ENCODE assay signal across 1 cellular context in genomic region chr4:52051615-52052474, GRCh38.
TF ChIP-seq lines count a peak whose summit lies in the region.

No MANE protein-coding gene starts in this region.

TF ChIP-seq in HepG2, 621 proteins besides CTCF, POLR2A, EP300 and RAD21 (continued from another document and continues in another):
- TF ChIP-seq HDAC2 (CRISPR knock-in tag; IDR thresholded peaks at IDR 0.05): peak; percentile 64
- peak; percentile 52 for TF ChIP-seq AGO2 (optimal IDR thresholded peaks at IDR 0.05; ENCODE audit: low read depth, low read length)
- 0 out of 2 replicates have a peak, but pooled peaks have one; percentile 36 for TF ChIP-seq ZNF780A (CRISPR knock-in tag; IDR thresholded peaks at IDR 0.05)
- TF ChIP-seq SRSF4 (IDR thresholded peaks at IDR 0.05; ENCODE audit: low read depth, low read length, poor library complexity, severe bottlenecking): no peak
- TF ChIP-seq ZNF772 (CRISPR knock-in tag; IDR thresholded peaks at IDR 0.05): peak; percentile 41; the same call in 1 of the 2 replicates
- peak; percentile 63 for TF ChIP-seq ZNF564 (CRISPR knock-in tag; IDR thresholded peaks at IDR 0.05)
- TF ChIP-seq, protein P1, sequence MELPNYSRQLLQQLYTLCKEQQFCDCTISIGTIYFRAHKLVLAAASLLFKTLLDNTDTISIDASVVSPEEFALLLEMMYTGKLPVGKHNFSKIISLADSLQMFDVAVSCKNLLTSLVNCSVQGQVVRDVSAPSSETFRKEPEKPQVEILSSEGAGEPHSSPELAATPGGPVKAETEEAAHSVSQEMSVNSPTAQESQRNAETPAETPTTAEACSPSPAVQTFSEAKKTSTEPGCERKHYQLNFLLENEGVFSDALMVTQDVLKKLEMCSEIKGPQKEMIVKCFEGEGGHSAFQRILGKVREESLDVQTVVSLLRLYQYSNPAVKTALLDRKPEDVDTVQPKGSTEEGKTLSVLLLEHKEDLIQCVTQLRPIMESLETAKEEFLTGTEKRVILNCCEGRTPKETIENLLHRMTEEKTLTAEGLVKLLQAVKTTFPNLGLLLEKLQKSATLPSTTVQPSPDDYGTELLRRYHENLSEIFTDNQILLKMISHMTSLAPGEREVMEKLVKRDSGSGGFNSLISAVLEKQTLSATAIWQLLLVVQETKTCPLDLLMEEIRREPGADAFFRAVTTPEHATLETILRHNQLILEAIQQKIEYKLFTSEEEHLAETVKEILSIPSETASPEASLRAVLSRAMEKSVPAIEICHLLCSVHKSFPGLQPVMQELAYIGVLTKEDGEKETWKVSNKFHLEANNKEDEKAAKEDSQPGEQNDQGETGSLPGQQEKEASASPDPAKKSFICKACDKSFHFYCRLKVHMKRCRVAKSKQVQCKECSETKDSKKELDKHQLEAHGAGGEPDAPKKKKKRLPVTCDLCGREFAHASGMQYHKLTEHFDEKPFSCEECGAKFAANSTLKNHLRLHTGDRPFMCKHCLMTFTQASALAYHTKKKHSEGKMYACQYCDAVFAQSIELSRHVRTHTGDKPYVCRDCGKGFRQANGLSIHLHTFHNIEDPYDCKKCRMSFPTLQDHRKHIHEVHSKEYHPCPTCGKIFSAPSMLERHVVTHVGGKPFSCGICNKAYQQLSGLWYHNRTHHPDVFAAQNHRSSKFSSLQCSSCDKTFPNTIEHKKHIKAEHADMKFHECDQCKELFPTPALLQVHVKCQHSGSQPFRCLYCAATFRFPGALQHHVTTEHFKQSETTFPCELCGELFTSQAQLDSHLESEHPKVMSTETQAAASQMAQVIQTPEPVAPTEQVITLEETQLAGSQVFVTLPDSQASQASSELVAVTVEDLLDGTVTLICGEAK (IDR thresholded peaks at IDR 0.05): no peak
- TF ChIP-seq, protein P1 (CRISPR knock-in tag; IDR thresholded peaks at IDR 0.05): 0 out of 2 replicates have a peak, but pooled peaks have one; percentile 13
- TF ChIP-seq ZNF891 (CRISPR knock-in tag; IDR thresholded peaks at IDR 0.05): no peak
- peak; percentile 94 for TF ChIP-seq SAP130 (CRISPR knock-in tag; IDR thresholded peaks at IDR 0.05; ENCODE audit: low read depth)
- no peak for TF ChIP-seq NFE2 (CRISPR knock-in tag; IDR thresholded peaks at IDR 0.05)
- TF ChIP-seq ZSCAN5A (CRISPR knock-in tag; IDR thresholded peaks at IDR 0.05; ENCODE audit: borderline replicate concordance): 0 out of 2 replicates have a peak, but pooled peaks have one; percentile 38
- peak; percentile 62; the same call in 1 of the 2 replicates for TF ChIP-seq ZFP91 (CRISPR knock-in tag; IDR thresholded peaks at IDR 0.05; ENCODE audit: borderline replicate concordance)
- TF ChIP-seq REPIN1 (CRISPR knock-in tag; IDR thresholded peaks at IDR 0.05; ENCODE audit: borderline replicate concordance, low read depth): peak; percentile 32; the same call in 1 of the 2 replicates
- TF ChIP-seq ZMAT5 (CRISPR knock-in tag; IDR thresholded peaks at IDR 0.05; ENCODE audit: borderline replicate concordance, low read depth): 0 out of 2 replicates have a peak, but pooled peaks have one; percentile 48
- TF ChIP-seq U2AF1 (optimal IDR thresholded peaks at IDR 0.05; ENCODE audit: low read depth, low read length): no peak
- peak; percentile 98 for TF ChIP-seq SIN3A (IDR thresholded peaks at IDR 0.05; ENCODE audit: borderline replicate concordance, low read depth, low read length)
- TF ChIP-seq PREB (CRISPR knock-in tag; IDR thresholded peaks at IDR 0.05): no peak
- peak; percentile 24; the same call in 1 of the 2 replicates for TF ChIP-seq SATB2 (CRISPR knock-in tag; IDR thresholded peaks at IDR 0.05)
- TF ChIP-seq, protein P2, sequence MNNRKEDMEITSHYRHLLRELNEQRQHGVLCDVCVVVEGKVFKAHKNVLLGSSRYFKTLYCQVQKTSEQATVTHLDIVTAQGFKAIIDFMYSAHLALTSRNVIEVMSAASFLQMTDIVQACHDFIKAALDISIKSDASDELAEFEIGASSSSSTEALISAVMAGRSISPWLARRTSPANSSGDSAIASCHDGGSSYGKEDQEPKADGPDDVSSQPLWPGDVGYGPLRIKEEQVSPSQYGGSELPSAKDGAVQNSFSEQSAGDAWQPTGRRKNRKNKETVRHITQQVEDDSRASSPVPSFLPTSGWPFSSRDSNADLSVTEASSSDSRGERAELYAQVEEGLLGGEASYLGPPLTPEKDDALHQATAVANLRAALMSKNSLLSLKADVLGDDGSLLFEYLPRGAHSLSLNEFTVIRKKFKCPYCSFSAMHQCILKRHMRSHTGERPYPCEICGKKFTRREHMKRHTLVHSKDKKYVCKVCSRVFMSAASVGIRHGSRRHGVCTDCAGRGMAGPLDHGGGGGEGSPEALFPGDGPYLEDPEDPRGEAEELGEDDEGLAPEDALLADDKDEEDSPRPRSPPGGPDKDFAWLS (CRISPR knock-in tag; IDR thresholded peaks at IDR 0.05; ENCODE audit: borderline replicate concordance): no peak
- TF ChIP-seq KLF16 (CRISPR knock-in tag; IDR thresholded peaks at IDR 0.05): peak in 1 of 2 experiments; percentile 36; a peak in 1 of 4 replicates
- no peak for TF ChIP-seq NR2F2 (IDR thresholded peaks at IDR 0.05; ENCODE audit: borderline replicate concordance, low read depth)
- no peak; the same call in 1 of the 2 replicates for TF ChIP-seq ZNF143 (CRISPR knock-in tag; IDR thresholded peaks at IDR 0.05)
- TF ChIP-seq NFIC (IDR thresholded peaks at IDR 0.05; ENCODE audit: low read length): no peak
- TF ChIP-seq POLR2G (IDR thresholded peaks at IDR 0.05; ENCODE audit: low read depth, low read length): peak; percentile 66
- no peak for TF ChIP-seq SSRP1 (CRISPR knock-in tag; IDR thresholded peaks at IDR 0.05)
- TF ChIP-seq SMYD3 (CRISPR knock-in tag; IDR thresholded peaks at IDR 0.05): no peak; the same call in 1 of the 2 replicates
- TF ChIP-seq KMT2B (CRISPR knock-in tag; IDR thresholded peaks at IDR 0.05): peak; percentile 51; the same call in 1 of the 2 replicates
- TF ChIP-seq HIVEP1 (CRISPR knock-in tag; IDR thresholded peaks at IDR 0.05): peak; percentile 65; the same call in 1 of the 2 replicates
- TF ChIP-seq HHEX (CRISPR knock-in tag; IDR thresholded peaks at IDR 0.05): no peak
- no peak for TF ChIP-seq ZNF773 (CRISPR knock-in tag; IDR thresholded peaks at IDR 0.05; ENCODE audit: borderline replicate concordance)
- TF ChIP-seq ZBTB7B (CRISPR knock-in tag; IDR thresholded peaks at IDR 0.05): no peak
- peak; percentile 75; the same call in 1 of the 2 replicates for TF ChIP-seq KDM5B (CRISPR knock-in tag; IDR thresholded peaks at IDR 0.05; ENCODE audit: borderline replicate concordance)
- TF ChIP-seq, protein P3, sequence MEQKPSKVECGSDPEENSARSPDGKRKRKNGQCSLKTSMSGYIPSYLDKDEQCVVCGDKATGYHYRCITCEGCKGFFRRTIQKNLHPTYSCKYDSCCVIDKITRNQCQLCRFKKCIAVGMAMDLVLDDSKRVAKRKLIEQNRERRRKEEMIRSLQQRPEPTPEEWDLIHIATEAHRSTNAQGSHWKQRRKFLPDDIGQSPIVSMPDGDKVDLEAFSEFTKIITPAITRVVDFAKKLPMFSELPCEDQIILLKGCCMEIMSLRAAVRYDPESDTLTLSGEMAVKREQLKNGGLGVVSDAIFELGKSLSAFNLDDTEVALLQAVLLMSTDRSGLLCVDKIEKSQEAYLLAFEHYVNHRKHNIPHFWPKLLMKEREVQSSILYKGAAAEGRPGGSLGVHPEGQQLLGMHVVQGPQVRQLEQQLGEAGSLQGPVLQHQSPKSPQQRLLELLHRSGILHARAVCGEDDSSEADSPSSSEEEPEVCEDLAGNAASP (CRISPR knock-in tag; IDR thresholded peaks at IDR 0.05; ENCODE audit: borderline replicate concordance): no peak
- no peak for TF ChIP-seq SOX13 (IDR thresholded peaks at IDR 0.05)
- TF ChIP-seq SOX13 (CRISPR knock-in tag; conservative IDR thresholded peaks at IDR 0.05 in 1 of 2, IDR thresholded peaks at IDR 0.05 in 1 of 2): 0 out of 4 replicates have a peak, but pooled peaks of 1 of the 2 experiments have one; percentile 11
- TF ChIP-seq ZBTB42 (CRISPR knock-in tag; IDR thresholded peaks at IDR 0.05): peak; percentile 47; the same call in 1 of the 2 replicates
- TF ChIP-seq RXRB (CRISPR knock-in tag; IDR thresholded peaks at IDR 0.05; ENCODE audit: borderline replicate concordance): peak; percentile 29; the same call in 1 of the 2 replicates
- no peak for TF ChIP-seq ZNF761 (CRISPR knock-in tag; conservative IDR thresholded peaks at IDR 0.05)
- no peak; the same call in 1 of the 2 replicates for TF ChIP-seq ELF1 (CRISPR knock-in tag; IDR thresholded peaks at IDR 0.05)
- no peak for TF ChIP-seq HNRNPH1 (optimal IDR thresholded peaks at IDR 0.05; ENCODE audit: low read depth, low read length)
- TF ChIP-seq ZNF83 (CRISPR knock-in tag; IDR thresholded peaks at IDR 0.05; ENCODE audit: borderline replicate concordance): peak; percentile 27; the same call in 1 of the 2 replicates
- no peak for TF ChIP-seq ZNF326 (CRISPR knock-in tag; IDR thresholded peaks at IDR 0.05; ENCODE audit: borderline replicate concordance)
- peak; percentile 81 for TF ChIP-seq RFX1 (IDR thresholded peaks at IDR 0.05)
- TF ChIP-seq MAFG (CRISPR knock-in tag; IDR thresholded peaks at IDR 0.05): no peak
- TF ChIP-seq ZEB1 (IDR thresholded peaks at IDR 0.05; ENCODE audit: insufficient replicate concordance, low read depth): no peak
- no peak for TF ChIP-seq MIER3 (CRISPR knock-in tag; IDR thresholded peaks at IDR 0.05; ENCODE audit: borderline replicate concordance)
- peak; percentile 26; the same call in 1 of the 2 replicates for TF ChIP-seq ZNF350 (CRISPR knock-in tag; IDR thresholded peaks at IDR 0.05; ENCODE audit: borderline replicate concordance, low read depth)
- 0 out of 2 replicates have a peak, but pooled peaks have one; percentile 34 for TF ChIP-seq ZMYM2 (CRISPR knock-in tag; IDR thresholded peaks at IDR 0.05)
